ENCODE assay signal across 30 cellular contexts in the genomic region with DNA sequence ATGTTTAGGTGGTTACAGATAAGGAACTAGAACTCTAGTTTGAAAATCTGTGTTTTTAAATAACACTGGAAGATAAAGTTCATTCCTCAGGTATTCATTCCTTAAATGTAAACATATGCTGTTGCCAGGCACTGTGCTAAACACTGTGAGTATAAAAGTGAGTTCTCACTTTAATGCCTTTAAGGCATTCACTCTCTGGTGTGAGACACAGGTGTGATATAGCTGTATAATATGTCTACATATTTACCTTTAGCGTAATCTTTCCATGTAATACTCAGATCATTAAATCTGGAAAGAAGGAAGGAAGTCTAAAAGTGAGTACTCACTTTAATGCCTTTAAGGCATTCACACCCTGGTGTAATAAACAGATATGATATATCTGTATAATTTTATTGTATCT.
"Had no signal": no experiment of that assay in that cellular context is flagged by ENCODE, and none has a peak within 500 bp of the region (broad histone marks: within the 10 kb centered on the region; RNA-seq: fewer than 3 reads in every experiment).

No MANE protein-coding gene starts in this region.

- DNase-seq: activated B cell treated with CpG ODN at 0.5 μM for 24 hours; activated CD4-positive, alpha-beta T cell treated with anti-CD3 and anti-CD28 coated beads for 48 hours; activated CD4-positive, alpha-beta T cell treated with anti-CD3 and anti-CD28 coated beads, Interleukin-2, amount 50 U/mL, for 1 hour; activated CD4-positive, alpha-beta T cell treated with anti-CD3 and anti-CD28 coated beads, Interleukin-2, amount 50 U/mL, for 48 hours; activated CD8-positive, alpha-beta memory T cell treated with anti-CD3 and anti-CD28 coated beads for 24 hours; activated CD8-positive, alpha-beta T cell treated with anti-CD3 and anti-CD28 coated beads for 36 hours; activated effector memory CD4-positive, alpha-beta T cell treated with Interleukin-2 at 50 U/mL for 16 hours; activated gamma-delta T cell treated with Interleukin-2 at 50 U/mL for 16 hours; activated naive CD4-positive, alpha-beta T cell treated with anti-CD3 and anti-CD28 coated beads, Interleukin-2, amount 50 U/mL, for 16 hours; activated naive CD4-positive, alpha-beta T cell treated with Interleukin-2 at 50 U/mL for 16 hours; activated T-cell treated with anti-CD3 and anti-CD28 coated beads, Interleukin-2, amount 50 U/mL, for 4 hours; amniotic stem cell; brain microvascular endothelial cell; central memory CD4-positive, alpha-beta T cell; cerebellar nuclear complex; effector memory CD4-positive, alpha-beta T cell; endodermal cell; foreskin fibroblast; gastrocnemius medialis; heart right ventricle; T-helper 1 cell; T-helper 17 cell; T1000; WERI-Rb-1 had no signal

- H3K36me3 ChIP-seq: brain microvascular endothelial cell, gastrocnemius medialis, heart right ventricle, WERI-Rb-1 had no signal

- H3K4me3 ChIP-seq: coronary artery, dorsolateral prefrontal cortex, gastrocnemius medialis, heart right ventricle had no signal

- ATAC-seq: activated CD4-positive, CD25-positive, alpha-beta regulatory T cell treated with anti-CD3 and anti-CD28 coated beads, Interleukin-2, amount 50 U/mL, for 24 hours; activated CD8-positive, alpha-beta T cell treated with anti-CD3 and anti-CD28 coated beads for 36 hours; activated T-cell treated with anti-CD3 and anti-CD28 coated beads, Interleukin-2, amount 50 U/mL, for 4 hours; activated T-helper 17 cell treated with anti-CD3 and anti-CD28 coated beads, Interleukin-2, amount 50 U/mL, for 72 hours; esophagus mucosa; gastrocnemius medialis; heart right ventricle; T-helper 17 cell had no signal

- H3K4me1 ChIP-seq: gastrocnemius medialis had no signal

- FAIRE-seq: astrocyte had no signal

- H3K27ac ChIP-seq: brain microvascular endothelial cell, coronary artery, gastrocnemius medialis, heart right ventricle, WERI-Rb-1 had no signal

- H3K27me3 ChIP-seq: brain microvascular endothelial cell, dorsolateral prefrontal cortex, gastrocnemius medialis, heart right ventricle had no signal

- H3K9me3 ChIP-seq: gastrocnemius medialis had no signal
